In the genomic region with DNA sequence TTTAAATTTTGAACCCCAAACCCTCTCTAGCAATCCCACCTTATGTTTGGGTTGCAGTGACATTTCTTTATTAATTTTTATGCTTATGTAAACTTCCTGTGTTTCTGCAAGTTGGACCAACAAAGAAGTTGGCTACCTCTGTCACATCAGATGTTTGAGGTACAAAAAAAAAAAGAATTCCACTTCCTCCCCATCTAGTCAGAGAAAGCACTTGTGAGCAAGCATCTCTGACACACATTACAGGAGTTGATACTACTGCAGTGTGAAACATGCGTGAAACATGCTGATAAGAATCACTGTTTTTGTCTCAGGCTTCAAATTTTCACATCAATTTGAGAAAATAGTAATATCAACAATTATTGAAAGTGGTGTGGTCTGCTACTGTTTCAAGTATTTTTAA, we compare ENCODE assay signal across 1 cellular context.
A peak's percentile ranks its signal among the peaks of the same experiment; 100 is the strongest.
TF ChIP-seq lines count a peak whose summit lies in the region.

No MANE protein-coding gene starts in this region.

TF ChIP-seq in HepG2, 621 proteins besides CTCF, POLR2A, EP300 and RAD21:
- TF ChIP-seq, protein P1, sequence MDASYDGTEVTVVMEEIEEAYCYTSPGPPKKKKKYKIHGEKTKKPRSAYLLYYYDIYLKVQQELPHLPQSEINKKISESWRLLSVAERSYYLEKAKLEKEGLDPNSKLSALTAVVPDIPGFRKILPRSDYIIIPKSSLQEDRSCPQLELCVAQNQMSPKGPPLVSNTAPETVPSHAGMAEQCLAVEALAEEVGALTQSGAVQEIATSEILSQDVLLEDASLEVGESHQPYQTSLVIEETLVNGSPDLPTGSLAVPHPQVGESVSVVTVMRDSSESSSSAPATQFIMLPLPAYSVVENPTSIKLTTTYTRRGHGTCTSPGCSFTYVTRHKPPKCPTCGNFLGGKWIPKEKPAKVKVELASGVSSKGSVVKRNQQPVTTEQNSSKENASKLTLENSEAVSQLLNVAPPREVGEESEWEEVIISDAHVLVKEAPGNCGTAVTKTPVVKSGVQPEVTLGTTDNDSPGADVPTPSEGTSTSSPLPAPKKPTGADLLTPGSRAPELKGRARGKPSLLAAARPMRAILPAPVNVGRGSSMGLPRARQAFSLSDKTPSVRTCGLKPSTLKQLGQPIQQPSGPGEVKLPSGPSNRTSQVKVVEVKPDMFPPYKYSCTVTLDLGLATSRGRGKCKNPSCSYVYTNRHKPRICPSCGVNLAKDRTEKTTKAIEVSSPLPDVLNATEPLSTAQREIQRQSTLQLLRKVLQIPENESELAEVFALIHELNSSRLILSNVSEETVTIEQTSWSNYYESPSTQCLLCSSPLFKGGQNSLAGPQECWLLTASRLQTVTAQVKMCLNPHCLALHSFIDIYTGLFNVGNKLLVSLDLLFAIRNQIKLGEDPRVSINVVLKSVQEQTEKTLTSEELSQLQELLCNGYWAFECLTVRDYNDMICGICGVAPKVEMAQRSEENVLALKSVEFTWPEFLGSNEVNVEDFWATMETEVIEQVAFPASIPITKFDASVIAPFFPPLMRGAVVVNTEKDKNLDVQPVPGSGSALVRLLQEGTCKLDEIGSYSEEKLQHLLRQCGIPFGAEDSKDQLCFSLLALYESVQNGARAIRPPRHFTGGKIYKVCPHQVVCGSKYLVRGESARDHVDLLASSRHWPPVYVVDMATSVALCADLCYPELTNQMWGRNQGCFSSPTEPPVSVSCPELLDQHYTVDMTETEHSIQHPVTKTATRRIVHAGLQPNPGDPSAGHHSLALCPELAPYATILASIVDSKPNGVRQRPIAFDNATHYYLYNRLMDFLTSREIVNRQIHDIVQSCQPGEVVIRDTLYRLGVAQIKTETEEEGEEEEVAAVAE (CRISPR knock-in tag; IDR thresholded peaks at IDR 0.05; ENCODE audit: borderline replicate concordance): no peak
- TF ChIP-seq, protein P2, sequence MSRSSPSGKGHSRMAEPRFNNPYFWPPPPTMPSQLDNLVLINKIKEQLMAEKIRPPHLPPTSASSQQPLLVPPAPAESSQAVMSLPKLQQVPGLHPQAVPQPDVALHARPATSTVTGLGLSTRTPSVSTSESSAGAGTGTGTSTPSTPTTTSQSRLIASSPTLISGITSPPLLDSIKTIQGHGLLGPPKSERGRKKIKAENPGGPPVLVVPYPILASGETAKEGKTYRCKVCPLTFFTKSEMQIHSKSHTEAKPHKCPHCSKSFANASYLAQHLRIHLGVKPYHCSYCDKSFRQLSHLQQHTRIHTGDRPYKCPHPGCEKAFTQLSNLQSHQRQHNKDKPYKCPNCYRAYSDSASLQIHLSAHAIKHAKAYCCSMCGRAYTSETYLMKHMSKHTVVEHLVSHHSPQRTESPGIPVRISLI (CRISPR knock-in tag; IDR thresholded peaks at IDR 0.05; ENCODE audit: borderline replicate concordance): peak; percentile 42; the same call in 1 of the 2 replicates
- TF ChIP-seq ZMYM4 (CRISPR knock-in tag; IDR thresholded peaks at IDR 0.05): no peak
